In genomic region chr11:108824601-108825000, GRCh38 we compare ENCODE assay signal across 18 cellular contexts.
"Had no signal": no experiment of that assay in that cellular context is flagged by ENCODE, and none has a peak within 500 bp of the region (broad histone marks: within the 10 kb centered on the region; RNA-seq: fewer than 3 reads in every experiment).

No MANE protein-coding gene starts in this region.

- H3K27me3 Mint-ChIP-seq: effector memory CD8-positive, alpha-beta T cell; naive thymus-derived CD4-positive, alpha-beta T cell; stimulated activated naive B cell treated with anti-CD40 and anti-IgM and Interleukin-4, amounts not matched to agents 10 μg/mL and 1 μg/mL and 100 μg/mL, for 72 hours had no signal

- H3K4me3 Mint-ChIP-seq: effector memory CD8-positive, alpha-beta T cell; naive thymus-derived CD4-positive, alpha-beta T cell; nephron progenitor cell; stimulated activated naive B cell treated with anti-CD40 and anti-IgM and Interleukin-4, amounts not matched to agents 10 μg/mL and 1 μg/mL and 100 μg/mL, for 72 hours had no signal

- DNase-seq: colonic mucosa; effector memory CD8-positive, alpha-beta T cell; esophagus squamous epithelium; head of caudate nucleus; kidney glomerular epithelial cell; naive thymus-derived CD4-positive, alpha-beta T cell; nephron progenitor cell; psoas muscle; stimulated activated CD4-positive, alpha-beta T cell treated with anti-CD3 and anti-CD28 coated beads, Interleukin-2, amount 100 ng/mL, for 24 hours; stimulated activated CD4-positive, alpha-beta T cell treated with anti-CD3 and anti-CD28 coated beads, Interleukin-4, amount 100 ng/mL, for 4 hours; stimulated activated naive B cell treated with anti-CD40 and anti-IgM and Interleukin-4, amounts not matched to agents 10 μg/mL and 1 μg/mL and 100 μg/mL, for 72 hours; stomach; substantia nigra; trophoblast cell had no signal

- H3K9me3 Mint-ChIP-seq: effector memory CD8-positive, alpha-beta T cell had no signal

- H3K27ac ChIP-seq: colonic mucosa, esophagus squamous epithelium, foreskin keratinocyte, hepatocyte, psoas muscle, stomach had no signal

- H3K27ac Mint-ChIP-seq: effector memory CD8-positive, alpha-beta T cell; naive thymus-derived CD4-positive, alpha-beta T cell; nephron progenitor cell; stimulated activated naive B cell treated with anti-CD40 and anti-IgM and Interleukin-4, amounts not matched to agents 10 μg/mL and 1 μg/mL and 100 μg/mL, for 72 hours had no signal

- H3K4me3 ChIP-seq: colonic mucosa, esophagus squamous epithelium, hepatocyte, psoas muscle, stomach, thoracic aorta had no signal

- H3K27me3 ChIP-seq: colonic mucosa, esophagus squamous epithelium, foreskin keratinocyte, hepatocyte, stomach had no signal

- ATAC-seq: effector memory CD8-positive, alpha-beta T cell; foreskin keratinocyte; naive thymus-derived CD4-positive, alpha-beta T cell; psoas muscle; sciatic nerve; stimulated activated naive B cell treated with anti-CD40 and anti-IgM and Interleukin-4, amounts not matched to agents 10 μg/mL and 1 μg/mL and 100 μg/mL, for 72 hours had no signal
